ENCODE assay signal across 1 cellular context in genomic region chr11:35035894-35036408, GRCh38.
TF ChIP-seq lines count a peak whose summit lies in the region.

No MANE protein-coding gene starts in this region.

TF ChIP-seq in K562, 482 proteins besides CTCF, POLR2A, EP300 and RAD21 (continued from another document and continues in another):
- TF ChIP-seq ERF (CRISPR knock-in tag; IDR thresholded peaks at IDR 0.05), result no peak
- no peak for TF ChIP-seq CLOCK (CRISPR knock-in tag; IDR thresholded peaks at IDR 0.05; ENCODE audit: borderline replicate concordance)
- TF ChIP-seq MCM2 (IDR thresholded peaks at IDR 0.05; ENCODE audit: low read depth), result no peak
- no peak for TF ChIP-seq ETV6 (IDR thresholded peaks at IDR 0.05; ENCODE audit: borderline replicate concordance in 1 of 2, low read depth in 2 of 2, low read length in 1 of 2)
- no peak for TF ChIP-seq ETV6 (CRISPR knock-in tag; IDR thresholded peaks at IDR 0.05; ENCODE audit: borderline replicate concordance)
- TF ChIP-seq TCF3 (CRISPR knock-in tag; IDR thresholded peaks at IDR 0.05), result peak; percentile 48
- TF ChIP-seq SNAPC5 (CRISPR knock-in tag; IDR thresholded peaks at IDR 0.05), result no peak
- no peak for TF ChIP-seq RFX1 (IDR thresholded peaks at IDR 0.05)
- no peak for TF ChIP-seq ZKSCAN3 (CRISPR knock-in tag; IDR thresholded peaks at IDR 0.05)
- no peak for TF ChIP-seq SRSF9 (IDR thresholded peaks at IDR 0.05; ENCODE audit: borderline replicate concordance, low read depth, low read length)
- TF ChIP-seq SMARCE1 (IDR thresholded peaks at IDR 0.05), result no peak
- TF ChIP-seq DPF2 (IDR thresholded peaks at IDR 0.05), result no peak
- TF ChIP-seq TRIM25 (IDR thresholded peaks at IDR 0.05; ENCODE audit: borderline replicate concordance), result no peak
- TF ChIP-seq YY1 (IDR thresholded peaks at IDR 0.05; ENCODE audit: borderline replicate concordance in 1 of 3, control insufficient read depth in 1 of 3, extremely low read depth in 1 of 3, insufficient read depth in 3 of 3, insufficient read length in 1 of 3, insufficient replicate concordance in 2 of 3, low read depth in 1 of 3, low read length in 2 of 3), result peak in 1 of 3 experiments; percentile 7
- no peak for TF ChIP-seq E2F5 (CRISPR knock-in tag; IDR thresholded peaks at IDR 0.05)
- TF ChIP-seq ZNF224 (CRISPR knock-in tag; IDR thresholded peaks at IDR 0.05), result no peak
- TF ChIP-seq E2F8 (IDR thresholded peaks at IDR 0.05; ENCODE audit: low read depth, partially characterized antibody), result no peak
- TF ChIP-seq HLTF (IDR thresholded peaks at IDR 0.05), result no peak
- TF ChIP-seq E2F3 (CRISPR knock-in tag; IDR thresholded peaks at IDR 0.05), result no peak
- no peak for TF ChIP-seq LARP7 (IDR thresholded peaks at IDR 0.05)
- TF ChIP-seq ZNF354B (CRISPR knock-in tag; IDR thresholded peaks at IDR 0.05), result no peak
- no peak; the same call in 1 of the 2 replicates for TF ChIP-seq RNF2 (IDR thresholded peaks at IDR 0.05)
- 0 out of 2 replicates have a peak, but pooled peaks have one; percentile 18 for TF ChIP-seq ZNF311 (CRISPR knock-in tag; IDR thresholded peaks at IDR 0.05)
- no peak for TF ChIP-seq TCFL5 (CRISPR knock-in tag; conservative IDR thresholded peaks at IDR 0.05)
- no peak for TF ChIP-seq ZNF133 (CRISPR knock-in tag; IDR thresholded peaks at IDR 0.05)
- TF ChIP-seq ZNF263 (CRISPR knock-in tag; IDR thresholded peaks at IDR 0.05; ENCODE audit: borderline replicate concordance), result no peak
- TF ChIP-seq TGIF2 (CRISPR knock-in tag; IDR thresholded peaks at IDR 0.05), result no peak
- no peak for TF ChIP-seq GATA2 (CRISPR knock-in tag; IDR thresholded peaks at IDR 0.05)
- no peak for TF ChIP-seq UBTF (IDR thresholded peaks at IDR 0.05; ENCODE audit: borderline replicate concordance in 1 of 2, low read depth in 2 of 2, low read length in 2 of 2)
- no peak for TF ChIP-seq ZNF696 (CRISPR knock-in tag; conservative IDR thresholded peaks at IDR 0.05)
- no peak for TF ChIP-seq TCF7 (IDR thresholded peaks at IDR 0.05; ENCODE audit: borderline replicate concordance)
- TF ChIP-seq ZBTB40 (IDR thresholded peaks at IDR 0.05), result no peak
- TF ChIP-seq ZBTB40 (CRISPR knock-in tag; IDR thresholded peaks at IDR 0.05), result no peak
- no peak for TF ChIP-seq ZNF408 (CRISPR knock-in tag; IDR thresholded peaks at IDR 0.05; ENCODE audit: low read depth)
- 0 out of 2 replicates have a peak, but pooled peaks have one; percentile 10 for TF ChIP-seq CEBPB (tag; IDR thresholded peaks at IDR 0.05)
- no peak for TF ChIP-seq SMAD2 (IDR thresholded peaks at IDR 0.05; ENCODE audit: low read depth, low read length)
- peak; percentile 33; the same call in 1 of the 2 replicates for TF ChIP-seq TEAD4 (IDR thresholded peaks at IDR 0.05; ENCODE audit: low read length)
- TF ChIP-seq TEAD4 (CRISPR knock-in tag; IDR thresholded peaks at IDR 0.05; ENCODE audit: borderline replicate concordance), result no peak
- no peak for TF ChIP-seq SMAD3 (CRISPR knock-in tag; conservative IDR thresholded peaks at IDR 0.05)
- TF ChIP-seq HMBOX1 (IDR thresholded peaks at IDR 0.05), result peak; percentile 87
- no peak for TF ChIP-seq ZBTB8A (IDR thresholded peaks at IDR 0.05; ENCODE audit: partially characterized antibody)
- peak; percentile 35 for TF ChIP-seq GABPA (tag; conservative IDR thresholded peaks at IDR 0.05; ENCODE audit: low read depth)
- TF ChIP-seq MCM5 (IDR thresholded peaks at IDR 0.05; ENCODE audit: low read depth), result no peak
